12 cellular contexts compared by ENCODE assay signal in the genomic region with DNA sequence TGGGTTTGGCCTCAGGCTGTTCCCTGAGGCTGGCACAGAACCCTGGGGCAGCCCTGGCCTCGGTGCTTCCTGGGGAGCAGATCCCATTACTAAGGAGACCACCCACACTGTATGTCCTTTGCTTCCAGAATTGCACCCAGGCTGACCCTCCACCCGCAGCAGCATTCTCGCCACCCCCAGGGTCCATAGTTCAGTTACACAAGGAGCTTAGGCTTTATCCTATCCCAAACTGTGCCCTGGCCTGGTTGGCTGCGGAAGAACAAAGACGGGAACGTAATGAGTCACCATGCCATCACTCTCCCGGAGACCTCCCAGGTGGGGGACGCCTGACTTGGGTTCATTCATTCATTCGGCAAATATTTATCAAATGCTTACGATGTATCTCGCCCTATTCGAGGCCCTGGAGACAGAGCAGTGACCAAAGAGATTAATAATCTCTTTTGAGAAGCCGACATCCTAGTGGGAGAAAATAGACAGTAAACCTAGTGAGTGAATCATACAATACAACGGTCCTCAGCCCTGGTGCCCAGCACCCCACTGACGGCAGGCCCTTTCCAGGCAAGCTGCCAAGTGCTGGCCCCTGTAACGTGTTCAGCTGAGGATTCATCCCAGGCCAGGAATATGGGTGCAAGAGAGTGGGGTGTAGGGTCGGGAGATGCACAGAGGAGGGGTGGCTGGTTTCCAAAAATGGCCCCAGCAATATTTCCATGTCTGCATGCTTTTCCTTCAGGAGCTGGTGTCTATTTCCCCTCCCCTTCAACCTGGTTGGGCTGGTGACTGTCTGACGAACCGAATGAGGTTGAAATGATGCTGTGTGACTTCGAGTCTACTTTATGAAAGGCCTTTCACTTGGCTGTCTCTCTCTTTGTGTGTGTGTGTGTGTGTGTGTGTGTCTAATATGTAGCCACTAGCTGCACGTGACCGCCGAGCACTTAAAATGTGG.
DNase-seq lines count a peak whose midpoint lies in the region; ATAC-seq, FAIRE-seq and TF ChIP-seq lines count a peak whose summit lies in the region.
"Had no signal": no experiment of that assay in that cellular context is flagged by ENCODE, and none has a peak within 500 bp of the region (broad histone marks: within the 10 kb centered on the region; RNA-seq: fewer than 3 reads in every experiment).

No MANE protein-coding gene starts in this region.

- ATAC-seq in GM21737 (IDR thresholded peaks at IDR 0.05; ENCODE audit: unreplicated experiment) (no peak), GM18858 (IDR thresholded peaks at IDR 0.05; ENCODE audit: unreplicated experiment) (no peak)

- H3K9me3 ChIP-seq in CD4-positive, alpha-beta memory T cell (ENCODE audit: control insufficient read depth in 1 of 2, low read length in 2 of 2): no peaks in the 10 kb centered on the region
- H3K9me3 ChIP-seq: tibial nerve had no signal

- H3K36me3 Mint-ChIP-seq in CD4-positive, alpha-beta memory T cell: no peaks in the 10 kb centered on the region
- no peaks in the 10 kb centered on the region for H3K36me3 Mint-ChIP-seq in activated T-helper 1 cell treated with anti-CD3 and anti-CD28 coated beads, Interleukin-12 subunit alpha, Interleukin-12 subunit beta, Interleukin-2, Interleukin-4 antibody, amounts not matched to agents 30 ng/mL and 10 ng/mL and 1 ng/mL, durations not matched to agents 14 hours and 24 hours and 36 hours (ENCODE audit: low read depth)
- H3K36me3 Mint-ChIP-seq: activated naive CD8-positive, alpha-beta T cell had no signal

- in situ Hi-C loops in astrocyte of the spinal cord (cut with HindIII; ENCODE audit: low sequenced_read_pairs): no loop called here

- POLR2A ChIA-PET in CD4-positive, alpha-beta memory T cell (lab: Charles Lee; ENCODE audit: partially characterized antibody): interaction anchor here (1.2 kb wide), 1 partner anchor 137 kb away, joined by 3 read pairs; no protein-coding TSS in a partner anchor

- CTCF ChIA-PET in CD4-positive, alpha-beta memory T cell (lab: Charles Lee; ENCODE audit: partially characterized antibody): interaction anchor here (0.9 kb wide), 1 partner anchor 54 kb away, joined by 6 read pairs; no protein-coding TSS in a partner anchor

- peaks cover 11 to 34% (median 20%) of the 10 kb centered on the region in 4 donors for H3K4me1 Mint-ChIP-seq in CD4-positive, alpha-beta memory T cell
- H3K4me1 Mint-ChIP-seq in activated T-helper 1 cell treated with anti-CD3 and anti-CD28 coated beads, Interleukin-12 subunit alpha, Interleukin-12 subunit beta, Interleukin-2, Interleukin-4 antibody, amounts not matched to agents 30 ng/mL and 10 ng/mL and 1 ng/mL, durations not matched to agents 14 hours and 24 hours and 36 hours (ENCODE audit: low read depth): peaks cover 16% of the 10 kb centered on the region

- no peaks in the 10 kb centered on the region for H3K27me3 Mint-ChIP-seq in CD4-positive, alpha-beta memory T cell
- no peaks in the 10 kb centered on the region for H3K27me3 Mint-ChIP-seq in activated T-helper 1 cell treated with anti-CD3 and anti-CD28 coated beads, Interleukin-12 subunit alpha, Interleukin-12 subunit beta, Interleukin-2, Interleukin-4 antibody, amounts not matched to agents 30 ng/mL and 10 ng/mL and 1 ng/mL, durations not matched to agents 14 hours and 24 hours and 36 hours (ENCODE audit: insufficient read depth)
- H3K27me3 Mint-ChIP-seq: activated naive CD8-positive, alpha-beta T cell had no signal

- DNase-seq in CD4-positive, alpha-beta memory T cell: no peak
- DNase-seq in HTR-8/SVneo (ENCODE audit: insufficient read length, low spot score) (peak; percentile 95), astrocyte of the spinal cord (ENCODE audit: low read depth, low spot score) (peak; percentile 91), left kidney (ENCODE audit: low read depth, low spot score) (peak; percentile 47), SK-N-DZ (ENCODE audit: low spot score) (no peak)
- no peak for DNase-seq in activated T-helper 1 cell treated with anti-CD3 and anti-CD28 coated beads, Interleukin-12 subunit alpha, Interleukin-12 subunit beta, Interleukin-2, Interleukin-4 antibody, amounts not matched to agents 30 ng/mL and 10 ng/mL and 1 ng/mL, durations not matched to agents 14 hours and 24 hours and 36 hours (ENCODE audit: low spot score)
- DNase-seq: activated CD4-positive, alpha-beta T cell treated with anti-CD3 and anti-CD28 coated beads for 4 hours; KG1 had no signal

- TF ChIP-seq CTCF in astrocyte of the spinal cord (IDR thresholded peaks at IDR 0.05; ENCODE audit: low read depth, low read length): no peak

- H3K36me3 ChIP-seq in CD4-positive, alpha-beta memory T cell (ENCODE audit: insufficient read depth, low read length): no peaks in the 10 kb centered on the region
- H3K36me3 ChIP-seq: tibial nerve had no signal

- no peaks in the 10 kb centered on the region for H3K9me3 Mint-ChIP-seq in CD4-positive, alpha-beta memory T cell
- no peaks in the 10 kb centered on the region for H3K9me3 Mint-ChIP-seq in activated T-helper 1 cell treated with anti-CD3 and anti-CD28 coated beads, Interleukin-12 subunit alpha, Interleukin-12 subunit beta, Interleukin-2, Interleukin-4 antibody, amounts not matched to agents 30 ng/mL and 10 ng/mL and 1 ng/mL, durations not matched to agents 14 hours and 24 hours and 36 hours

- H3K4me3 Mint-ChIP-seq in CD4-positive, alpha-beta memory T cell: peak overlapping the region in 1 of 8 donors; percentile 20
- no peak overlapping the region for H3K4me3 Mint-ChIP-seq in activated T-helper 1 cell treated with anti-CD3 and anti-CD28 coated beads, Interleukin-12 subunit alpha, Interleukin-12 subunit beta, Interleukin-2, Interleukin-4 antibody, amounts not matched to agents 30 ng/mL and 10 ng/mL and 1 ng/mL, durations not matched to agents 14 hours and 24 hours and 36 hours
- H3K4me3 Mint-ChIP-seq: activated naive CD8-positive, alpha-beta T cell had no signal

- no peak overlapping the region for H3K27ac ChIP-seq in CD4-positive, alpha-beta memory T cell (ENCODE audit: low read depth, low read length)
- H3K27ac ChIP-seq: tibial nerve had no signal

- H3K27ac Mint-ChIP-seq in CD4-positive, alpha-beta memory T cell: peak overlapping the region in 5 of 7 donors; percentile 24 to 66 (median 51)
- no peak overlapping the region for H3K27ac Mint-ChIP-seq in activated T-helper 1 cell treated with anti-CD3 and anti-CD28 coated beads, Interleukin-12 subunit alpha, Interleukin-12 subunit beta, Interleukin-2, Interleukin-4 antibody, amounts not matched to agents 30 ng/mL and 10 ng/mL and 1 ng/mL, durations not matched to agents 14 hours and 24 hours and 36 hours
- H3K27ac Mint-ChIP-seq: activated naive CD8-positive, alpha-beta T cell had no signal

- H3K4me3 ChIP-seq in CD4-positive, alpha-beta memory T cell (ENCODE audit: low read length in 2 of 2): no peak overlapping the region
- H3K4me3 ChIP-seq in astrocyte of the spinal cord (ENCODE audit: low read depth, low read length): no peak overlapping the region
- H3K4me3 ChIP-seq: tibial nerve had no signal

- peaks cover 27% of the 10 kb centered on the region for H3K4me1 ChIP-seq in CD4-positive, alpha-beta memory T cell (ENCODE audit: insufficient read depth, low read length)
- H3K4me1 ChIP-seq: tibial nerve had no signal

- intact Hi-C loops in CD4-positive, alpha-beta memory T cell (cut with micrococcal nuclease): no loop called here
- intact Hi-C loops in activated T-helper 1 cell treated with anti-CD3 and anti-CD28 coated beads, Interleukin-12 subunit alpha, Interleukin-12 subunit beta, Interleukin-2, Interleukin-4 antibody, amounts not matched to agents 30 ng/mL and 10 ng/mL and 1 ng/mL, durations not matched to agents 14 hours and 24 hours and 36 hours (cut with micrococcal nuclease): no loop called here

- peak; percentile 93 for FAIRE-seq in HTR-8/SVneo (lab: Jason Lieb, UNC)

- no peaks in the 10 kb centered on the region for H3K27me3 ChIP-seq in CD4-positive, alpha-beta memory T cell (ENCODE audit: insufficient read depth, low read length)

Comparison
In these comparisons a context has a peak if more than half of its experiments do, and no peak if none do; other contexts are left out.
1. DNase-seq: peak in HTR-8/SVneo (single experiment), astrocyte of the spinal cord (single experiment) and left kidney (single experiment); none in CD4-positive, alpha-beta memory T cell (0 of 5), activated T-helper 1 cell treated with anti-CD3 and anti-CD28 coated beads, Interleukin-12 subunit alpha, Interleukin-12 subunit beta, Interleukin-2, Interleukin-4 antibody, amounts not matched to agents 30 ng/mL and 10 ng/mL and 1 ng/mL, durations not matched to agents 14 hours and 24 hours and 36 hours (single experiment) and SK-N-DZ (single experiment).